ENCODE assay signal across 10 cellular contexts in genomic region chrX:132958086-132958703, GRCh38. TPM values are rescaled to one million over a fixed set of nuclear protein-coding genes. Genes with fewer than 3 reads are reported as not detected.
DNase-seq lines count a peak whose midpoint lies in the region; ATAC-seq, FAIRE-seq and TF ChIP-seq lines count a peak whose summit lies in the region.
"Had no signal": no experiment of that assay in that cellular context is flagged by ENCODE, and none has a peak within 500 bp of the region (broad histone marks: within the 10 kb centered on the region; RNA-seq: fewer than 3 reads in every experiment).

Gene HS6ST2 (minus strand): TSS chrX:132958629.

- FAIRE-seq in astrocyte (lab: Jason Lieb, UNC), result no peak
- FAIRE-seq: K562 had no signal

- H3K27me3 ChIP-seq in astrocyte (ENCODE audit: insufficient read depth, low read length) (peaks cover 9% of the 10 kb centered on the region), thymus (ENCODE audit: control insufficient read depth, insufficient read depth) (peaks cover 25% of the 10 kb centered on the region)

- no peak within 1 kb of the TSS for H3K27ac Mint-ChIP-seq in astrocyte (ENCODE audit: unreplicated experiment)

- no peaks in the 10 kb centered on the region for H3K36me3 Mint-ChIP-seq in astrocyte (ENCODE audit: low read depth, unreplicated experiment)

- H3K4me1 Mint-ChIP-seq in astrocyte (ENCODE audit: low read depth, unreplicated experiment), result peaks cover 7% of the 10 kb centered on the region

- peak within 1 kb of the TSS; percentile 73 for H2AFZ ChIP-seq in astrocyte (ENCODE audit: low read depth, low read length)

- no peak within 1 kb of the TSS for H3K9ac ChIP-seq in astrocyte (ENCODE audit: low read length)

- H3K9me3 ChIP-seq in astrocyte (ENCODE audit: insufficient read depth, low read depth, low read length), result no peaks in the 10 kb centered on the region
- H3K9me3 ChIP-seq in thymus (ENCODE audit: control insufficient read depth), result no peaks in the 10 kb centered on the region

- H3K4me1 ChIP-seq in astrocyte (ENCODE audit: insufficient read depth, low read length), result no peaks in the 10 kb centered on the region
- H3K4me1 ChIP-seq in thymus (ENCODE audit: control insufficient read depth, insufficient read depth, low read length), result no peaks in the 10 kb centered on the region

- H3K27ac ChIP-seq in astrocyte (ENCODE audit: low read depth, low read length), result no peak within 1 kb of the TSS
- H3K27ac ChIP-seq in thymus (ENCODE audit: low read depth), result no peak within 1 kb of the TSS

- H3K4me3 ChIP-seq in astrocyte (ENCODE audit: insufficient read depth, low read depth, low read length), result peak within 1 kb of the TSS; percentile 37
- H3K4me3 ChIP-seq in thymus (ENCODE audit: low read length), result peak within 1 kb of the TSS; percentile 36
- H3K4me3 ChIP-seq: K562 had no signal

- H3K36me3 ChIP-seq in astrocyte (ENCODE audit: insufficient read depth, low read length) (no peaks in the 10 kb centered on the region), thymus (ENCODE audit: control insufficient read depth, insufficient read depth) (no peaks in the 10 kb centered on the region)

- peak; percentile 46 for DNase-seq in activated CD8-positive, alpha-beta memory T cell treated with anti-CD3 and anti-CD28 coated beads, Interleukin-2, amount 50 U/mL, for 48 hours
- no peak for DNase-seq in activated CD8-positive, alpha-beta memory T cell treated with anti-CD3 and anti-CD28 coated beads for 24 hours
- DNase-seq in astrocyte (ENCODE audit: low read depth), result no peak
- peak; percentile 58 for DNase-seq in left kidney (ENCODE audit: low read depth, low spot score)
- DNase-seq in NCI-H128 (lab: John Stamatoyannopoulos, UW; ENCODE audit: unreplicated experiment), result no peak
- no peak for DNase-seq in KG1 (lab: John Stamatoyannopoulos, UW)
- DNase-seq: DMS79 treated with DMSO at 0.1 percent for 48 hours had no signal

- no peak for ATAC-seq in HG02571 (IDR thresholded peaks at IDR 0.05; ENCODE audit: unreplicated experiment)
- ATAC-seq: K562 had no signal

- H3K9me3 Mint-ChIP-seq in astrocyte (ENCODE audit: unreplicated experiment), result no peaks in the 10 kb centered on the region

- H3K4me3 Mint-ChIP-seq in astrocyte (ENCODE audit: unreplicated experiment), result peak within 1 kb of the TSS; percentile 82

- no peaks in the 10 kb centered on the region for H3K79me2 ChIP-seq in astrocyte (ENCODE audit: insufficient read depth, low read length)

- no peaks in the 10 kb centered on the region for H4K20me1 ChIP-seq in astrocyte (ENCODE audit: insufficient read depth, low read length)

- peak within 1 kb of the TSS; percentile 79 for H3K4me2 ChIP-seq in astrocyte (ENCODE audit: low read length)

- 2% methylated on average over 63 of the region's 63 CpGs for WGBS in thymus

- H3K27me3 Mint-ChIP-seq in astrocyte (ENCODE audit: low read depth, unreplicated experiment), result peaks cover 10% of the 10 kb centered on the region

- no peak for TF ChIP-seq CTCF in astrocyte (IDR thresholded peaks at IDR 0.05; ENCODE audit: insufficient read depth, low read depth, low read length)

RNA-seq across cellular contexts. Expression of gene HS6ST2, which starts in this region (rescaled TPM):
- total RNA-seq in astrocyte, result 12.9 and 15.0 TPM in 2 replicates
- polyA plus RNA-seq in thymus, result 1.8 TPM
- total RNA-seq: K562 had no signal
- polyA plus RNA-seq: K562 had no signal

Comparison
In these comparisons a context has a peak if more than half of its experiments do, and no peak if none do; other contexts are left out.
1. DNase-seq: peak in activated CD8-positive, alpha-beta memory T cell treated with anti-CD3 and anti-CD28 coated beads, Interleukin-2, amount 50 U/mL, for 48 hours (single experiment) and left kidney (single experiment); none in activated CD8-positive, alpha-beta memory T cell treated with anti-CD3 and anti-CD28 coated beads for 24 hours (single experiment), astrocyte (single experiment), NCI-H128 (single experiment) and KG1 (single experiment).